Comparison of ENCODE assay signal across 31 cellular contexts in the genomic region with DNA sequence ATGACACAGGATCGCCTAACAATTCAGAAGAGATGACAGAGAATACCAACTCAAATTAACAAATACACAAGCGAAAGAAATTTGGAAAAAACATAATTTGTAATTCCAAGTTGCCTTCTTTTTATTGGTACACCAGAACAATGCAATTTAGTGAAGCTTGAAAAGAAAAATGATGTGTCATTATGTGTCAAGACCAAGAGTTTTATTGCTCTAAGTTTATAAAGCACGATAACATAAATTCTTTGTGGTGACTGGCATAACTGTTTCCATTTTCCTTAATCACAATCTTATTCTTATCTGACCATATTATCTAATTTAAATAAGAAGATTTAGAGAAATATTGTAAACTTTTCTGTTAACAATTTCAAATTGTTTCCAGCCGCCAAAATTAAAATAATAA.
"Had no signal": no experiment of that assay in that cellular context is flagged by ENCODE, and none has a peak within 500 bp of the region (broad histone marks: within the 10 kb centered on the region; RNA-seq: fewer than 3 reads in every experiment).

No MANE protein-coding gene starts in this region.

- H3K27ac ChIP-seq: Peyer's patch, SJSA1, SK-N-MC had no signal

- H3K36me3 ChIP-seq: MG63, Peyer's patch, SJSA1 had no signal

- H3K4me3 ChIP-seq: MG63, Peyer's patch, SJSA1, SK-N-MC had no signal

- H3K27me3 ChIP-seq: MG63, Peyer's patch, SJSA1 had no signal

- H3K9me3 ChIP-seq: MG63, Peyer's patch, SJSA1 had no signal

- ATAC-seq: SK-N-SH treated with all-trans-retinoic acid at 6 μM for 48 hours had no signal

- H3K4me1 ChIP-seq: Peyer's patch, SJSA1 had no signal

- DNase-seq: MG63, NCI-H1048, NCI-H1092 treated with DMSO at 0.1 percent for 48 hours, NCI-H1105 treated with DMSO at 0.1 percent for 48 hours, NCI-H1417, NCI-H1436, NCI-H146, NCI-H1694, NCI-H187, NCI-H1930, NCI-H2029 treated with DMSO at 0.1 percent for 48 hours, NCI-H2081 treated with DMSO at 0.1 percent for 48 hours, NCI-H2107, NCI-H2171, NCI-H226, NCI-H446 treated with DMSO at 0.1 percent for 48 hours, NCI-H510A, NCI-H524, NCI-H526, NCI-H69, NCI-H748 treated with DMSO at 0.1 percent for 48 hours, NCI-H82, Peyer's patch, Right ventricle myocardium superior, RPMI8226, SHP77 treated with DMSO at 0.1 percent for 48 hours, SW 1271, T-helper 1 cell had no signal
